Comparison of ENCODE assay signal across 26 cellular contexts in the genomic region with DNA sequence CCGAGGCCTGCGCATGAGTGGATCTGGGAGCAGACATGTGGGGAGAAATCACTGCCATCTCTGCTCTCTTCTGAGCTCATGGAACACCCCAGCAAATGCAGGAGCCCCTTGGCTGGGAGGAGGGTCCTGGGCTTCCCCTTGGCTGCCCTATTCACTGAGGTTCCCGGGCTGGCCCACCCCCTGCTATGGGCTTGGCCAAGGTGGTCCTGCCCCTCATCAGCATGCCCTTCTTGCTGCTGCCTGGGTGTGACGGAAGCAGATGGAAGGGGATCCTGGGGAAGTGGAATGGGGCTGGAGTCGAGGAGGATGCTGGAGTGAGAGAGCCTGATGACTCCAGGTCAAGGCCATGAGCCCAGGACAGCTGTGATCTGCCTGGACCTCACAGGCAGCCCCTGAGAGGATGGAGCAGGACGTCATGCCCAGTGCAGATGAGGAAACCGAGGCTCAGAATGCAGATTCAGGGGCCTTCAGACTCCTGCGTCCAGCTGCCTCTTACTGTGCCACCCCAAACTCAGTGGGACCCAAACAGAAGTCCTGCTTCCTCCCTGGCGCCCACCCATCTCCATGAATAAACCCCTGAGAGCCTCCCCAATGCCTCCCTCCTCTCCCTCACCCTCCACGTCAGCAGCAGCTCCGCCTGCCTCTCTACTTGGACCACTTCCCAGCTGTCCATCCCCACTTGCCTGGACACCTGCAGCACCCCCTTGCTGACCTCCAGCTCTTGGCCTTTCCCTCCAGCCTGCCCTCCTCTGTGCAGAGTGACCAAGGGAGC. TPM values are rescaled to one million over a fixed set of nuclear protein-coding genes. Genes with fewer than 3 reads are reported as not detected.
DNase-seq lines count a peak whose midpoint lies in the region; ATAC-seq and TF ChIP-seq lines count a peak whose summit lies in the region.
"Had no signal": no experiment of that assay in that cellular context is flagged by ENCODE, and none has a peak within 500 bp of the region (broad histone marks: within the 10 kb centered on the region; RNA-seq: fewer than 3 reads in every experiment).

No MANE protein-coding gene starts in this region.

- peaks cover 19% of the 10 kb centered on the region for H3K9me3 Mint-ChIP-seq in mesothelial cell of epicardium
- H3K9me3 Mint-ChIP-seq: natural killer cell treated with Interleukin-12 subunit alpha and Interleukin-12 subunit beta and Interleukin-15 and Interleukin-18, amount 100 ng/mL, for 72 hours had no signal

- H3K36me3 Mint-ChIP-seq in mesothelial cell of epicardium = peaks cover 7% of the 10 kb centered on the region

- peaks cover 31% of the 10 kb centered on the region for H3K27me3 Mint-ChIP-seq in mesothelial cell of epicardium (ENCODE audit: low read depth)
- H3K27me3 Mint-ChIP-seq: activated naive CD8-positive, alpha-beta T cell had no signal

- no peak overlapping the region for H3K4me3 Mint-ChIP-seq in mesothelial cell of epicardium
- H3K4me3 Mint-ChIP-seq: activated naive CD8-positive, alpha-beta T cell; effector memory CD8-positive, alpha-beta T cell; natural killer cell treated with Interleukin-12 subunit alpha and Interleukin-12 subunit beta and Interleukin-15 and Interleukin-18, amount 100 ng/mL, for 72 hours had no signal

- no peak for TF ChIP-seq CTCF in Peyer's patch (IDR thresholded peaks at IDR 0.05)
- TF ChIP-seq CTCF in mesothelial cell of epicardium (IDR thresholded peaks at IDR 0.05; ENCODE audit: unreplicated experiment) = no peak

- H3K9me3 ChIP-seq in Peyer's patch = peaks cover 0 to 12% (median 5%) of the 10 kb centered on the region in 4 donors

- peaks cover 1% of the 10 kb centered on the region for H3K4me1 Mint-ChIP-seq in mesothelial cell of epicardium

- H3K27ac ChIP-seq in Peyer's patch = no peak overlapping the region
- H3K27ac ChIP-seq: HL-60, ovary, transverse colon had no signal

- TF ChIP-seq POLR2A in Peyer's patch (IDR thresholded peaks at IDR 0.05) = no peak

- no peaks in the 10 kb centered on the region for H3K4me1 ChIP-seq in Peyer's patch

- no peaks in the 10 kb centered on the region for H3K36me3 ChIP-seq in Peyer's patch
- H3K36me3 ChIP-seq: ovary, transverse colon had no signal

- no peak overlapping the region for H3K4me3 ChIP-seq in Peyer's patch
- H3K4me3 ChIP-seq: MG63, ovary, transverse colon had no signal

- DNase-seq in D341Med (ENCODE audit: low spot score) (peak; percentile 9), Peyer's patch (peak in 2 of 3 donors; percentile 9 to 37), mesothelial cell of epicardium (ENCODE audit: low spot score in 2 of 2, unreplicated experiment in 2 of 2) (peak; percentile 12 to 27), DMS 273 (lab: John Stamatoyannopoulos, UW; ENCODE audit: unreplicated experiment) (no peak), LoVo (ENCODE audit: low spot score) (no peak)
- DNase-seq in stimulated activated CD8-positive, alpha-beta memory T cell treated with anti-CD3 and anti-CD28 coated beads, Interleukin-4, amount 100 ng/mL, for 48 hours = peak; percentile 7
- DNase-seq: activated CD4-positive, alpha-beta T cell treated with anti-CD3 and anti-CD28 coated beads, Interleukin-2, amount 50 U/mL, for 4 hours; C1 segment of cervical spinal cord; cortex of kidney; DMS53; effector memory CD8-positive, alpha-beta T cell; KG1; MG63; NCI-H1105; NCI-H1930; NCI-H2171 treated with DMSO at 0.1 percent for 48 hours; NCI-H510A; RPMI8226; small intestine; transverse colon had no signal

- H3K27ac Mint-ChIP-seq in mesothelial cell of epicardium = no peak overlapping the region
- H3K27ac Mint-ChIP-seq: activated naive CD8-positive, alpha-beta T cell; effector memory CD8-positive, alpha-beta T cell; natural killer cell treated with Interleukin-12 subunit alpha and Interleukin-12 subunit beta and Interleukin-15 and Interleukin-18, amount 100 ng/mL, for 72 hours had no signal

- ATAC-seq in GM18517 (IDR thresholded peaks at IDR 0.05; ENCODE audit: unreplicated experiment) = no peak
- ATAC-seq: activated CD4-positive, CD25-positive, alpha-beta regulatory T cell treated with anti-CD3 and anti-CD28 coated beads, Interleukin-2, amount 50 U/mL, for 24 hours; effector memory CD8-positive, alpha-beta T cell; natural killer cell treated with Interleukin-12 subunit alpha and Interleukin-12 subunit beta and Interleukin-15 and Interleukin-18, amount 100 ng/mL, for 72 hours had no signal

- no peaks in the 10 kb centered on the region for H3K27me3 ChIP-seq in Peyer's patch
- H3K27me3 ChIP-seq: MG63, ovary had no signal

RNA-seq across cellular contexts. Expression of gene SNED1, which starts 4.0 kb away (rescaled TPM):
- 10 to 100 TPM in 3 of 4 donors, 1 to 10 TPM in 1; 6.8 to 83.3 (median 25.2) TPM for total RNA-seq in Peyer's patch
- total RNA-seq in mesothelial cell of epicardium = 7.1 to 10.5 TPM (median 9.4 TPM) in 3 replicates

Comparison
In these comparisons a context has a peak if more than half of its experiments do, and no peak if none do; other contexts are left out.
1. DNase-seq: peak in D341Med (single experiment), Peyer's patch (2 of 3), mesothelial cell of epicardium (2 of 2) and stimulated activated CD8-positive, alpha-beta memory T cell treated with anti-CD3 and anti-CD28 coated beads, Interleukin-4, amount 100 ng/mL, for 48 hours (single experiment); none in DMS 273 (single experiment) and LoVo (single experiment).